In the genomic region with DNA sequence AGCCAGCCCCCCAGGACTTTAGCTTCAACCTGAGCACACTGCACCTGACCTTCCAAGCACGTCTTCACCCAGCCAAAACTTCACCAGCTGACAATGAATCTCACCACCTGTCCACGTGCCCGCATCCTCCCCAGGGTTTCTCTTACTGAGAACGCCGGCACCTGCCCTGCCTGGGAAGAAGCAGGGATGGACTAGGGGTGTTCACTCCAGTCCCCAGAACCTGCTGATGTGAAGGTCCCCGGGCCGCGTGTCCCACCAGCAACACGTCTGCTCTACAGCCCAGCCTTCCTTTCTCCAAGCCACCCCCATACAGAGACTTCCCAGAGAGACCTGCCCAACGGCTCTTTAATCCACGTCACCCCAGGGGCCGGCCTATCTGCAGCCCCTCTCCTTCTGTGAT, we compare ENCODE assay signal across 1 cellular context.
TF ChIP-seq lines count a peak whose summit lies in the region.

No MANE protein-coding gene starts in this region.

TF ChIP-seq in HepG2, 621 proteins besides CTCF, POLR2A, EP300 and RAD21:
- TF ChIP-seq ZNF883 (CRISPR knock-in tag; IDR thresholded peaks at IDR 0.05; ENCODE audit: not compliant biosample characterization) (no peak), BCL3 (CRISPR knock-in tag; IDR thresholded peaks at IDR 0.05) (no peak), CC2D1A (CRISPR knock-in tag; IDR thresholded peaks at IDR 0.05) (no peak), FOXA1 (IDR thresholded peaks at IDR 0.05) (no peak), FOXA1 (CRISPR knock-in tag; IDR thresholded peaks at IDR 0.05) (no peak), GATAD2A (CRISPR knock-in tag; IDR thresholded peaks at IDR 0.05) (no peak), FOXJ3 (CRISPR knock-in tag; IDR thresholded peaks at IDR 0.05; ENCODE audit: borderline replicate concordance) (no peak), ZNF224 (CRISPR knock-in tag; IDR thresholded peaks at IDR 0.05) (no peak), MXD4 (CRISPR knock-in tag; IDR thresholded peaks at IDR 0.05) (no peak), ZNF143 (CRISPR knock-in tag; IDR thresholded peaks at IDR 0.05) (no peak), ETS1 (CRISPR knock-in tag; IDR thresholded peaks at IDR 0.05) (no peak), CEBPB (IDR thresholded peaks at IDR 0.05; ENCODE audit: borderline replicate concordance, low read depth, low read length) (no peak), JUN (CRISPR knock-in tag; IDR thresholded peaks at IDR 0.05) (no peak), GFI1 (CRISPR knock-in tag; IDR thresholded peaks at IDR 0.05; ENCODE audit: borderline replicate concordance) (no peak)
